ENCODE assay signal across 19 cellular contexts in the genomic region with DNA sequence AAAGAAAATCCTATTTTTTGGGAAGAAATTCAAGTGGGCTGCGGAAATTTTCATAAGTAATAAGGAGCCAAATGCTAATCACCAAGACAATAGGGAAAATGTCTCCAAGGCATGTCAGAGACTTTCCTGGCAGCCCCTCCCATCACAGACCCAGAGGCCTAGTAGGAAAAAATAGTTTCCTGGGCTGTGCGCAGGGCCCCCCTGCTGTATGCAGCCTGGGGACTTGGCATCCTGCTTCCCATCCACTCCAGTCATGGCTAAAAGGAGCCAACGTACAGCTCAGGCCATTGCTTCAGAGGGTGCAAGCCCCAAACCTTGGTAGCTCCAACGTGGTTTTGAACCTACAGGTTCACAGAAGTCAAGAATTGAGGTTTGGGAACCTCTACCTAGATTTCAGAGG. TPM values are rescaled to one million over a fixed set of nuclear protein-coding genes. Genes with fewer than 3 reads are reported as not detected.
DNase-seq lines count a peak whose midpoint lies in the region; ATAC-seq and TF ChIP-seq lines count a peak whose summit lies in the region.
"Had no signal": no experiment of that assay in that cellular context is flagged by ENCODE, and none has a peak within 500 bp of the region (broad histone marks: within the 10 kb centered on the region; RNA-seq: fewer than 3 reads in every experiment).

No MANE protein-coding gene starts in this region.

- no peak for TF ChIP-seq CTCF in heart left ventricle (IDR thresholded peaks at IDR 0.05)

- no peaks in the 10 kb centered on the region for H3K4me1 ChIP-seq in heart left ventricle
- H3K4me1 ChIP-seq in mesodermal cell (ENCODE audit: control insufficient read depth, insufficient read depth, low read length, poor library complexity, severe bottlenecking), result peaks cover 16% of the 10 kb centered on the region
- H3K4me1 ChIP-seq: BLaER1, Caco-2 had no signal

- H3K27me3 ChIP-seq in heart left ventricle, result no peaks in the 10 kb centered on the region
- H3K27me3 ChIP-seq: BLaER1 had no signal

- no peak for TF ChIP-seq POLR2A in heart left ventricle (IDR thresholded peaks at IDR 0.05)

- H3K27ac ChIP-seq in heart left ventricle (no peak overlapping the region), SK-N-MC (peak overlapping the region; percentile 81), mesodermal cell (ENCODE audit: low read depth, low read length, severe bottlenecking) (peak overlapping the region; percentile 10)
- H3K27ac ChIP-seq: 22Rv1, BLaER1, C4-2B had no signal

- H3K36me3 ChIP-seq in heart left ventricle (no peaks in the 10 kb centered on the region), SK-N-MC (ENCODE audit: insufficient read depth, low read length) (no peaks in the 10 kb centered on the region), mesodermal cell (ENCODE audit: control insufficient read depth, insufficient read depth, low read length) (no peaks in the 10 kb centered on the region)
- H3K36me3 ChIP-seq: BLaER1, HAP-1 had no signal

- no peak overlapping the region for H3K4me3 ChIP-seq in heart left ventricle
- H3K4me3 ChIP-seq in SK-N-MC, result peak overlapping the region; percentile 27; the same call in 1 of the 2 replicates
- no peak overlapping the region for H3K4me3 ChIP-seq in mesodermal cell (ENCODE audit: extremely low read depth, insufficient read depth, low read length, poor library complexity, severe bottlenecking)
- H3K4me3 ChIP-seq: BLaER1, GM12878, HAP-1 had no signal

- 65 to 73% (median 66%) methylated on average over 4 of the region's 4 CpGs for WGBS in heart left ventricle, 4 donors
- WGBS in mesodermal cell (ENCODE audit: insufficient coverage in 2 of 2), 2 experiments, result 93 to 100% methylated on average over 4 of the region's 4 CpGs

- peak in 3 of 5 donors; percentile 13 to 42 (median 27) for DNase-seq in heart left ventricle
- no peak for DNase-seq in left ventricle myocardium superior
- DNase-seq in SK-N-MC (ENCODE audit: low read depth, low spot score), result no peak
- DNase-seq in activated CD8-positive, alpha-beta memory T cell treated with anti-CD3 and anti-CD28 coated beads, Interleukin-2, amount 50 U/mL, for 48 hours, result no peak
- DNase-seq in ecto neural progenitor cell (ENCODE audit: low spot score), result no peak
- DNase-seq: Caco-2; CD4-positive, CD25-positive, alpha-beta regulatory T cell; CD8-positive, alpha-beta T cell; DMS153; DND-41; GDM1; GOT3; HFFc6 had no signal

- ATAC-seq in heart left ventricle, result peak in 2 of 4 donors; percentile 39 to 45
- no peak for ATAC-seq in left ventricle myocardium superior
- ATAC-seq: CD8-positive, alpha-beta T cell; GM12878 had no signal

- H3K9me3 ChIP-seq in heart left ventricle (peaks cover 0 to 4% (median 0%) of the 10 kb centered on the region in 12 donors), SK-N-MC (ENCODE audit: low read depth, low read length) (peaks cover 4% of the 10 kb centered on the region; the same call in 1 of the 2 replicates), mesodermal cell (ENCODE audit: control insufficient read depth, low read length) (no peaks in the 10 kb centered on the region)
- H3K9me3 ChIP-seq: BLaER1, Caco-2, HAP-1 had no signal

- H3K9ac ChIP-seq in SK-N-MC (ENCODE audit: insufficient read length), result no peak overlapping the region
- H3K9ac ChIP-seq: BLaER1 had no signal

- intact Hi-C loops in heart left ventricle (cut with DNase I) (loop anchor here in 1 of 10 donors (2.0 kb wide), 1 partner anchor 70 kb away; no protein-coding TSS in a partner anchor), left ventricle myocardium superior (cut with micrococcal nuclease) (no loop called here)

RNA-seq across cellular contexts. Expression of gene POT1, which starts 12.8 kb away (rescaled TPM):
- total RNA-seq in heart left ventricle (10 to 100 TPM; 14.9 to 24.1 (median 17.4) TPM), left ventricle myocardium superior (16.9 TPM)
- 10 to 100 TPM in 1 of 2 donors, 1 to 10 TPM in 1; 6.4 to 10.4 TPM for polyA plus RNA-seq in heart left ventricle
- polyA plus RNA-seq in mesodermal cell (2013, experiment 1 of 2), result 32.2 TPM
- 40.2 TPM for polyA plus RNA-seq in mesodermal cell (2013, experiment 2 of 2)

Comparison
In these comparisons a context has a peak if more than half of its experiments do, and no peak if none do; other contexts are left out.
1. DNase-seq: peak in heart left ventricle (3 of 5); none in left ventricle myocardium superior (single experiment), SK-N-MC (single experiment), activated CD8-positive, alpha-beta memory T cell treated with anti-CD3 and anti-CD28 coated beads, Interleukin-2, amount 50 U/mL, for 48 hours (single experiment) and ecto neural progenitor cell (single experiment).
2. H3K27ac ChIP-seq: peak in SK-N-MC (single experiment) and mesodermal cell (single experiment); none in heart left ventricle (0 of 12).